ENCODE assay signal across 9 cellular contexts in genomic region chr2:166127217-166128155, GRCh38. TPM values are rescaled to one million over a fixed set of nuclear protein-coding genes. Genes with fewer than 3 reads are reported as not detected.
DNase-seq lines count a peak whose midpoint lies in the region; TF ChIP-seq lines count a peak whose summit lies in the region.
"Had no signal": no experiment of that assay in that cellular context is flagged by ENCODE, and none has a peak within 500 bp of the region (broad histone marks: within the 10 kb centered on the region; RNA-seq: fewer than 3 reads in every experiment).

Gene SCN1A, minus strand, starts transcription at chr2:166128020. Its CDS starts 54,399 bp downstream, at chr2:166073621.

- no peak within 1 kb of the TSS for H3K27ac Mint-ChIP-seq in nephron progenitor cell

- H3K9me3 Mint-ChIP-seq in nephron progenitor cell = no peaks in the 10 kb centered on the region

- DNase-seq in ACHN = peak; percentile 62
- peak; percentile 43 for DNase-seq in RPMI7951 (ENCODE audit: low read depth)
- peak; percentile 51 for DNase-seq in epithelial cell of esophagus (ENCODE audit: low read depth)
- no peak for DNase-seq in nephron progenitor cell
- DNase-seq in effector memory CD4-positive, alpha-beta T cell = no peak
- DNase-seq in activated gamma-delta T cell treated with Interleukin-2 at 50 U/mL for 16 hours = no peak

- peaks cover 5% of the 10 kb centered on the region for H3K27me3 Mint-ChIP-seq in nephron progenitor cell (ENCODE audit: low read depth, poor library complexity)

- H3K36me3 ChIP-seq in effector memory CD4-positive, alpha-beta T cell (ENCODE audit: control insufficient read depth, insufficient read depth, low read length) = no peaks in the 10 kb centered on the region

- in situ Hi-C loops in ACHN (cut with HindIII; ENCODE audit: low pct_ligation_motif_present, low pct_unique_long_range_greater_than_20kb, low sequenced_read_pairs) = no loop called here

- no peaks in the 10 kb centered on the region for H3K36me3 Mint-ChIP-seq in nephron progenitor cell (ENCODE audit: low read depth)

- H3K4me3 ChIP-seq in epithelial cell of esophagus (ENCODE audit: low read length) = no peak within 1 kb of the TSS
- H3K4me3 ChIP-seq in effector memory CD4-positive, alpha-beta T cell (ENCODE audit: insufficient read depth, low read depth, low read length, poor library complexity, severe bottlenecking) = no peak within 1 kb of the TSS

- TF ChIP-seq CTCF in GM12874 (IDR thresholded peaks at IDR 0.05; ENCODE audit: insufficient read depth, low read depth, low read length) = peak; percentile 31; the same call in 1 of the 2 replicates
- TF ChIP-seq CTCF in LNCAP (IDR thresholded peaks at IDR 0.05) = peak; percentile 57
- peak; percentile 58 for TF ChIP-seq CTCF in epithelial cell of esophagus (IDR thresholded peaks at IDR 0.05; ENCODE audit: insufficient read depth, low read depth, low read length, missing control alignments)
- TF ChIP-seq CTCF in nephron progenitor cell (IDR thresholded peaks at IDR 0.05) = peak; percentile 74

- peaks cover 6% of the 10 kb centered on the region for H3K4me1 Mint-ChIP-seq in nephron progenitor cell

- H3K27me3 ChIP-seq in effector memory CD4-positive, alpha-beta T cell (replicated peaks; ENCODE audit: control insufficient read depth, insufficient read depth, low read length, poor library complexity, severe bottlenecking) = no peaks in the 10 kb centered on the region

- H3K27ac ChIP-seq in effector memory CD4-positive, alpha-beta T cell (ENCODE audit: insufficient read depth, low read length, poor library complexity, severe bottlenecking) = no peak within 1 kb of the TSS

- H3K4me3 Mint-ChIP-seq in nephron progenitor cell = no peak within 1 kb of the TSS

- no peaks in the 10 kb centered on the region for H3K9me3 ChIP-seq in effector memory CD4-positive, alpha-beta T cell (ENCODE audit: control insufficient read depth, low read length)

- H3K4me1 ChIP-seq in effector memory CD4-positive, alpha-beta T cell (ENCODE audit: control insufficient read depth, insufficient read depth, low read length, poor library complexity, severe bottlenecking) = no peaks in the 10 kb centered on the region

RNA-seq across cellular contexts. Expression of gene SCN1A, which starts in this region (rescaled TPM):
- not detected in 2 replicates for total RNA-seq in RPMI7951 (2014; rRNA removed; shearing (Covaris generic))
- total RNA-seq: subcutaneous adipose tissue had no signal

Comparison
In these comparisons a context has a peak if more than half of its experiments do, and no peak if none do; other contexts are left out.
1. Peak in DNase-seq in RPMI7951; RNA of the gene not detected or under 1 TPM.
2. DNase-seq: peak in ACHN (single experiment) and epithelial cell of esophagus (single experiment); none in nephron progenitor cell (single experiment), effector memory CD4-positive, alpha-beta T cell (0 of 3) and activated gamma-delta T cell treated with Interleukin-2 at 50 U/mL for 16 hours (single experiment).
3. Peak in every context shown above with its lines, with median percentiles within 50 percentile points of each other: CTCF ChIP-seq.